ENCODE assay signal across 8 cellular contexts in the genomic region with DNA sequence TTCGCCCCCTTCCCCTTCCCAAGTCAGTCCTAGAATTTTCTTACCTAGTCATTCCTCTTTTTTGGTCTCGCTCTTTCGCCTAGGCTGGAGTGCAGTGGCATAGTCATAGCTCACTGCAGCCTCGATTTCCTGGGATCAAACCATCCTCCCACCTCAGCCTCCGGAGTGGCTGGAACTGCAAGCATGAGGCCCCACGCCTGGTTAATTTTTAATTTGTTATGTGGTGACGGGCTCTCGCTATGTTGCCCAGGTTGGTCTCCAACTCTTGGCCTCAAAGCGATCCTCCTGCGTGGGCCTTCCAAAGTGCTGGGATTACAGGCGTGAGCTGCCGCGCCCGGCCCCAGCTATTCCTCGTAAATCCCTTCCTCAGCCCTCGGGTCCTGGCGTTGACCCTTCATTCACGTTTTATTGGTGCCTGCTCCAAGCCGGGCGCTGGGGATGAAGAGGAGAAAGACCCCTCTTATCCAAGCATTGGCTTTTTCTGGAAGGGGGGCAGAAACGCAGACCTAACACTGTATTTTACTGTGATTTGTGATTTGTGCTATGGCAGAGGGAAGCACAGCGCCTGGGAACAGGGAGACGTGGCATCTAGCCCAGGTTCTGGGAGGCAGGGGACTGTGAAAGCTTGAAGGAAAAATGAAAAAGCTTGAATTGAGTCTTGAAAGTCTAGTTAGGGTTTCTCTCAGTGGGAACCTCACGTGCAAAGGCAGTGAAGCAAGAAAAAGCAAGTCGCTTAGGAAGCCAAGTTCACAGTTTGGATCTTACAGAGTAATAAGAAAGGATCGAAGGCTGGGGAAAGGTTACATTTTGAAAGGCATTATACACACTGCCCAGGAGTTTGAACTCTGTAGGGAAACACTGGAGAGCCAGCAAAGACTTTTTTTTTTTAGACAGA. TPM values are rescaled to one million over a fixed set of nuclear protein-coding genes. Genes with fewer than 3 reads are reported as not detected.
A peak's percentile ranks its signal among the peaks of the same experiment; 100 is the strongest.
DNase-seq lines count a peak whose midpoint lies in the region; ATAC-seq, FAIRE-seq and TF ChIP-seq lines count a peak whose summit lies in the region.

No MANE protein-coding gene starts in this region.

- peak overlapping the region; percentile 95; the same call in 1 of the 2 replicates for H3K27ac ChIP-seq in ACC112 (ENCODE audit: low read depth, low read length)
- no peak overlapping the region for H3K27ac ChIP-seq in OCI-LY3 (ENCODE audit: low read length)
- peak overlapping the region; percentile 77 to 95 (median 85) for H3K27ac ChIP-seq in pancreas

- peaks cover 6% of the 10 kb centered on the region; the same call in 1 of the 2 replicates for H3K36me3 ChIP-seq in ACC112 (ENCODE audit: insufficient read depth, low read length)
- H3K36me3 ChIP-seq in OCI-LY3 (replicated peaks; ENCODE audit: low read depth, low read length) = peaks cover 7% of the 10 kb centered on the region
- peaks cover 0 to 10% (median 0%) of the 10 kb centered on the region in 3 donors for H3K36me3 ChIP-seq in pancreas

- WGBS in pancreas, 2 donors = 3 to 5% methylated on average over 26 of the region's 26 CpGs

- DNase-seq in epithelial cell of proximal tubule (ENCODE audit: low read depth) (no peak), pancreas (no peak), omental fat pad (ENCODE audit: low spot score) (no peak), KBM-7 (no peak)
- DNase-seq in stimulated activated CD4-positive, alpha-beta T cell treated with anti-CD3 and anti-CD28 coated beads, Interleukin-1b, Interleukin-23, amount 100 ng/mL, for 48 hours = no peak

- peak overlapping the region; percentile 98 for H3K4me2 ChIP-seq in OCI-LY3 (ENCODE audit: low read length)

- in situ Hi-C loops in KBM-7 (cut with MboI; ENCODE audit: low pct_unique_long_range_greater_than_20kb, low sequenced_read_pairs) = no loop called here

- H3K27me3 ChIP-seq in ACC112 (ENCODE audit: insufficient read depth, low read length) (no peaks in the 10 kb centered on the region), OCI-LY3 (ENCODE audit: low read depth, low read length) (no peaks in the 10 kb centered on the region), pancreas (no peaks in the 10 kb centered on the region)

- peak overlapping the region; percentile 71 for H3K9ac ChIP-seq in OCI-LY3 (ENCODE audit: low read length)

- intact Hi-C loops in pancreas (cut with DNase I) = no loop called here

- TF ChIP-seq CTCF in OCI-LY3 (IDR thresholded peaks at IDR 0.05; ENCODE audit: low read depth, low read length) (no peak), epithelial cell of proximal tubule (conservative IDR thresholded peaks at IDR 0.05; ENCODE audit: low read depth, low read length) (no peak), pancreas (IDR thresholded peaks at IDR 0.05) (no peak), omental fat pad (IDR thresholded peaks at IDR 0.05) (no peak)

- FAIRE-seq in pancreas (lab: Jason Lieb, UNC) = no peak

- H3K79me2 ChIP-seq in ACC112 (ENCODE audit: control insufficient read depth, insufficient read depth, low read length, unreplicated experiment) (peaks cover 56% of the 10 kb centered on the region), OCI-LY3 (ENCODE audit: low read length) (peaks cover 32% of the 10 kb centered on the region)

- H3K9me3 ChIP-seq in OCI-LY3 (ENCODE audit: insufficient read depth, low read length) = no peaks in the 10 kb centered on the region
- H3K9me3 ChIP-seq in pancreas = no peaks in the 10 kb centered on the region

- ATAC-seq in GM19397 (IDR thresholded peaks at IDR 0.05; ENCODE audit: unreplicated experiment) (peak; percentile 3), pancreas (peak; percentile 12 to 28 (median 17)), omental fat pad (ENCODE audit: low FRiP score) (no peak)

- peaks cover 8% of the 10 kb centered on the region for H3K4me1 ChIP-seq in ACC112 (ENCODE audit: control insufficient read depth, insufficient read depth, low read length, unreplicated experiment)
- H3K4me1 ChIP-seq in OCI-LY3 (ENCODE audit: low read length) = peaks cover 12% of the 10 kb centered on the region
- peaks cover 14 to 25% (median 18%) of the 10 kb centered on the region in 3 donors for H3K4me1 ChIP-seq in pancreas

- peak overlapping the region; percentile 77 for H2AFZ ChIP-seq in ACC112 (ENCODE audit: low read length, unreplicated experiment)
- peak overlapping the region; percentile 43 for H2AFZ ChIP-seq in OCI-LY3 (ENCODE audit: low read depth, low read length)

- H3K4me3 ChIP-seq in ACC112 (ENCODE audit: low read depth, low read length) (peak overlapping the region; percentile 95), OCI-LY3 (ENCODE audit: low read length) (peak overlapping the region; percentile 87), epithelial cell of proximal tubule (ENCODE audit: low read depth, low read length) (peak overlapping the region; percentile 68), pancreas (peak overlapping the region; percentile 56 to 98 (median 74))

- no peaks in the 10 kb centered on the region for H4K20me1 ChIP-seq in OCI-LY3 (ENCODE audit: insufficient read depth, low read length)

RNA-seq across cellular contexts. Expression of gene ZNHIT1, which starts 0.5 kb away (rescaled TPM):
- total RNA-seq in epithelial cell of proximal tubule (119 and 129 TPM in 2 replicates), pancreas (10 to 100 TPM; 25.7 to 38.2 (median 32.4) TPM), omental fat pad (100 to 1,000 TPM in 1 of 4 donors, 10 to 100 TPM in 3; 54.6 to 113 (median 77.1) TPM)
- 10 to 100 TPM; 84.3 to 92.3 TPM for polyA plus RNA-seq in pancreas

RNA-seq across cellular contexts. Expression of gene PLOD3, which starts 1.1 kb away (rescaled TPM):
- total RNA-seq in epithelial cell of proximal tubule (75.0 and 78.3 TPM in 2 replicates), pancreas (10 to 100 TPM; 27.2 to 54.5 (median 36.8) TPM), omental fat pad (10 to 100 TPM; 41.1 to 68.5 (median 51.6) TPM)
- polyA plus RNA-seq in pancreas = 10 to 100 TPM; 38.8 to 55.7 TPM

RNA-seq across cellular contexts. Expression of gene MOGAT3, which starts 17.6 kb away (rescaled TPM):
- total RNA-seq in epithelial cell of proximal tubule (not detected in 2 replicates), pancreas (not detected), omental fat pad (not detected)
- not detected for polyA plus RNA-seq in pancreas

RNA-seq across cellular contexts. Expression of gene CLDN15, which starts 19.1 kb away (rescaled TPM):
- total RNA-seq in epithelial cell of proximal tubule (1.9 and 3.3 TPM in 2 replicates), pancreas (1 to 10 TPM; 2.2 to 8.5 (median 2.7) TPM), omental fat pad (100 to 1,000 TPM in 1 of 4 donors, 10 to 100 TPM in 3; 43.3 to 280 (median 60.5) TPM)
- 10 to 100 TPM; 12.8 to 15.2 TPM for polyA plus RNA-seq in pancreas

RNA-seq across cellular contexts. Expression of gene FIS1, which starts 26.4 kb away (rescaled TPM):
- total RNA-seq in epithelial cell of proximal tubule = 189 and 215 TPM in 2 replicates
- total RNA-seq in pancreas = 100 to 1,000 TPM in 2 of 6 donors, 10 to 100 TPM in 4; 75.4 to 106 (median 86.2) TPM
- polyA plus RNA-seq in pancreas = 100 to 1,000 TPM in 1 of 2 donors, 10 to 100 TPM in 1; 96.4 to 144 TPM
- 100 to 1,000 TPM; 243 to 384 (median 344) TPM for total RNA-seq in omental fat pad
